Comparison of ENCODE assay signal across 1 cellular context in the genomic region with DNA sequence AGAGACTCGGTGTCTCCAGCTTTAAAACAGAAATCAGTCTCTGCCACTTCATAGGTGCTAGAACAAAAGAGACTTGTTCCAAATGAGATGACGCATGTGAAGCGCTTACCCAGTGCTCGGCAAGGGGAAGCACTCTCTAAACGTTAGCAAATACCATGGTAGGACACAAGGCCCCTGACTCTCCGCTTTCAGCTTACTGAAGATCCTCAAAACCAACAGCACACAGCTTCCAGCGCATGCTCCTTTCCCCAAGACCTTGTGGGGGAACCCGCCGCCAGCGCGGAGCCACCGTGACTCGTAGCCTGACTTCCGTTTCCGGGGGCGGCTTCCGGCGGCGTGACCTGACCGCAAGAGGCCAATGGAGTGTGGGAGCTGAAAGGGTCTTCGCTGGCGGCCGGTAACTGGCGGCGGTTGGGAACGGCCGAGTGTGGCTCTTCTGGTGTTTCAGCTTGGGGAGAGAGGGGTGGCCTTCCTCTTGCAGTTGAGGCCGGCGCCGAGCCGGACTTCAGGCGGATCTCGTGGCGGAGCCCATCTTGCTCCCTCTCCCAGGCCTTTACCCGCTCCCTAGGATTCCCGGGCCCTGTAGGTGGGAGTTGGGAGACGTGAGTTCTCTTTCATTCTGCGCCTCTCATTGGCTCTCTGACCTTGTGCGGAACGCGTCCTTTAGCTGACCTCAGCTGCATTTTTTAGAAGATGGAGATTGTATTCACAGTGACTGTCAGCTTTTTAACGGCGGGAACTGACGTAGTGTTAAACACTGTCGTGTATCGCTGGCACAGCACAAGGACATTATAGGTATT.
TF ChIP-seq lines count a peak whose summit lies in the region.

A gene with protein sequence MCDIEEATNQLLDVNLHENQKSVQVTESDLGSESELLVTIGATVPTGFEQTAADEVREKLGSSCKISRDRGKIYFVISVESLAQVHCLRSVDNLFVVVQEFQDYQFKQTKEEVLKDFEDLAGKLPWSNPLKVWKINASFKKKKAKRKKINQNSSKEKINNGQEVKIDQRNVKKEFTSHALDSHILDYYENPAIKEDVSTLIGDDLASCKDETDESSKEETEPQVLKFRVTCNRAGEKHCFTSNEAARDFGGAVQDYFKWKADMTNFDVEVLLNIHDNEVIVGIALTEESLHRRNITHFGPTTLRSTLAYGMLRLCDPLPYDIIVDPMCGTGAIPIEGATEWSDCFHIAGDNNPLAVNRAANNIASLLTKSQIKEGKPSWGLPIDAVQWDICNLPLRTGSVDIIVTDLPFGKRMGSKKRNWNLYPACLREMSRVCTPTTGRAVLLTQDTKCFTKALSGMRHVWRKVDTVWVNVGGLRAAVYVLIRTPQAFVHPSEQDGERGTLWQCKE (plus strand): TSS at position 324 of the 800 bp plus-strand sequence. CDS start 2,015 bp downstream, outside the sequence.

TF ChIP-seq in K562, 482 proteins besides CTCF, POLR2A, EP300 and RAD21 (continued from another document and continues in another):
- TF ChIP-seq RAD51 (IDR thresholded peaks at IDR 0.05; ENCODE audit: borderline replicate concordance, low read depth) (peak; percentile 59; the same call in 1 of the 2 replicates), LARP7 (IDR thresholded peaks at IDR 0.05) (peak; percentile 45; the same call in 1 of the 2 replicates), CBX1 (IDR thresholded peaks at IDR 0.05; ENCODE audit: low read depth) (peak; percentile 85), GTF2F1 (IDR thresholded peaks at IDR 0.05; ENCODE audit: low read depth, low read length) (peak; percentile 87; the same call in 1 of the 2 replicates), CBFB (CRISPR knock-in tag; IDR thresholded peaks at IDR 0.05) (peak; percentile 99), ZNF143 (CRISPR knock-in tag; IDR thresholded peaks at IDR 0.05) (no peak), SMAD2 (IDR thresholded peaks at IDR 0.05; ENCODE audit: low read depth, low read length) (no peak), RFX5 (IDR thresholded peaks at IDR 0.05; ENCODE audit: low read depth, low read length) (no peak), YY1 (IDR thresholded peaks at IDR 0.05; ENCODE audit: borderline replicate concordance in 1 of 3, control insufficient read depth in 1 of 3, extremely low read depth in 1 of 3, insufficient read depth in 3 of 3, insufficient read length in 1 of 3, insufficient replicate concordance in 2 of 3, low read depth in 1 of 3, low read length in 2 of 3) (peak in 2 of 3 experiments; percentile 86 to 88), TBL1XR1 (IDR thresholded peaks at IDR 0.05; ENCODE audit: low read length in 2 of 2) (no peak; a peak in 1 of 4 replicates), SMAD1 (IDR thresholded peaks at IDR 0.05; ENCODE audit: low read depth, low read length, partially characterized antibody) (peak; percentile 73), PYGO2 (tag; IDR thresholded peaks at IDR 0.05) (no peak), CREM (IDR thresholded peaks at IDR 0.05; ENCODE audit: low read depth) (peak; percentile 83), PCBP1 (IDR thresholded peaks at IDR 0.05; ENCODE audit: low read depth, low read length, poor library complexity, severe bottlenecking) (peak; percentile 85), ELF4 (CRISPR knock-in tag; IDR thresholded peaks at IDR 0.05) (peak; percentile 79), XRCC3 (IDR thresholded peaks at IDR 0.05) (no peak), GATA2 (CRISPR knock-in tag; IDR thresholded peaks at IDR 0.05) (no peak), CREB1 (IDR thresholded peaks at IDR 0.05) (peak; percentile 74), CREB1 (CRISPR knock-in tag; IDR thresholded peaks at IDR 0.05) (peak; percentile 70; the same call in 1 of the 2 replicates), TOE1 (IDR thresholded peaks at IDR 0.05; ENCODE audit: borderline replicate concordance) (peak; percentile 82; the same call in 1 of the 2 replicates), TOE1 (CRISPR knock-in tag; IDR thresholded peaks at IDR 0.05; ENCODE audit: borderline replicate concordance, low read depth) (no peak), ZNF586 (CRISPR knock-in tag; conservative IDR thresholded peaks at IDR 0.05) (no peak), FOXM1 (IDR thresholded peaks at IDR 0.05; ENCODE audit: low read depth) (no peak; the same call in none of the 2 replicates), FOXM1 (CRISPR knock-in tag; IDR thresholded peaks at IDR 0.05; ENCODE audit: low read depth) (peak; percentile 53; the same call in 1 of the 2 replicates), ZKSCAN1 (IDR thresholded peaks at IDR 0.05; ENCODE audit: low read depth, low read length) (peak; percentile 48; the same call in 1 of the 2 replicates), PHF21A (IDR thresholded peaks at IDR 0.05; ENCODE audit: borderline replicate concordance, low read depth) (0 out of 2 replicates have a peak, but pooled peaks have one; percentile 30), ARNT (IDR thresholded peaks at IDR 0.05) (peak; percentile 23 to 50; a peak in 1 of 4 replicates), CBX2 (IDR thresholded peaks at IDR 0.05; ENCODE audit: insufficient read depth, low read length, poor library complexity, severe bottlenecking) (no peak), ZNF764 (CRISPR knock-in tag; IDR thresholded peaks at IDR 0.05; ENCODE audit: low read depth) (no peak)
- TF ChIP-seq, protein P1, sequence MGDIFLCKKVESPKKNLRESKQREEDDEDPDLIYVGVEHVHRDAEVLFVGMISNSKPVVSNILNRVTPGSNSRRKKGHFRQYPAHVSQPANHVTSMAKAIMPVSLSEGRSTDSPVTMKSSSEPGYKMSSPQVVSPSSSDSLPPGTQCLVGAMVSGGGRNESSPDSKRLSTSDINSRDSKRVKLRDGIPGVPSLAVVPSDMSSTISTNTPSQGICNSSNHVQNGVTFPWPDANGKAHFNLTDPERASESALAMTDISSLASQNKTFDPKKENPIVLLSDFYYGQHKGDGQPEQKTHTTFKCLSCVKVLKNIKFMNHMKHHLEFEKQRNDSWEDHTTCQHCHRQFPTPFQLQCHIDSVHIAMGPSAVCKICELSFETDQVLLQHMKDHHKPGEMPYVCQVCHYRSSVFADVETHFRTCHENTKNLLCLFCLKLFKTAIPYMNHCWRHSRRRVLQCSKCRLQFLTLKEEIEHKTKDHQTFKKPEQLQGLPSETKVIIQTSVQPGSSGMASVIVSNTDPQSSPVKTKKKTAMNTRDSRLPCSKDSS (IDR thresholded peaks at IDR 0.05; ENCODE audit: low read depth, partially characterized antibody): no peak
- TF ChIP-seq, protein P2, sequence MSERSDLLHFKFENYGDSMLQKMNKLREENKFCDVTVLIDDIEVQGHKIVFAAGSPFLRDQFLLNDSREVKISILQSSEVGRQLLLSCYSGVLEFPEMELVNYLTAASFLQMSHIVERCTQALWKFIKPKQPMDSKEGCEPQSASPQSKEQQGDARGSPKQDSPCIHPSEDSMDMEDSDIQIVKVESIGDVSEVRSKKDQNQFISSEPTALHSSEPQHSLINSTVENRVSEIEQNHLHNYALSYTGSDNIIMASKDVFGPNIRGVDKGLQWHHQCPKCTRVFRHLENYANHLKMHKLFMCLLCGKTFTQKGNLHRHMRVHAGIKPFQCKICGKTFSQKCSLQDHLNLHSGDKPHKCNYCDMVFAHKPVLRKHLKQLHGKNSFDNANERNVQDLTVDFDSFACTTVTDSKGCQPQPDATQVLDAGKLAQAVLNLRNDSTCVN (CRISPR knock-in tag; IDR thresholded peaks at IDR 0.05): peak; percentile 70; the same call in 1 of the 2 replicates
- TF ChIP-seq, protein P3, sequence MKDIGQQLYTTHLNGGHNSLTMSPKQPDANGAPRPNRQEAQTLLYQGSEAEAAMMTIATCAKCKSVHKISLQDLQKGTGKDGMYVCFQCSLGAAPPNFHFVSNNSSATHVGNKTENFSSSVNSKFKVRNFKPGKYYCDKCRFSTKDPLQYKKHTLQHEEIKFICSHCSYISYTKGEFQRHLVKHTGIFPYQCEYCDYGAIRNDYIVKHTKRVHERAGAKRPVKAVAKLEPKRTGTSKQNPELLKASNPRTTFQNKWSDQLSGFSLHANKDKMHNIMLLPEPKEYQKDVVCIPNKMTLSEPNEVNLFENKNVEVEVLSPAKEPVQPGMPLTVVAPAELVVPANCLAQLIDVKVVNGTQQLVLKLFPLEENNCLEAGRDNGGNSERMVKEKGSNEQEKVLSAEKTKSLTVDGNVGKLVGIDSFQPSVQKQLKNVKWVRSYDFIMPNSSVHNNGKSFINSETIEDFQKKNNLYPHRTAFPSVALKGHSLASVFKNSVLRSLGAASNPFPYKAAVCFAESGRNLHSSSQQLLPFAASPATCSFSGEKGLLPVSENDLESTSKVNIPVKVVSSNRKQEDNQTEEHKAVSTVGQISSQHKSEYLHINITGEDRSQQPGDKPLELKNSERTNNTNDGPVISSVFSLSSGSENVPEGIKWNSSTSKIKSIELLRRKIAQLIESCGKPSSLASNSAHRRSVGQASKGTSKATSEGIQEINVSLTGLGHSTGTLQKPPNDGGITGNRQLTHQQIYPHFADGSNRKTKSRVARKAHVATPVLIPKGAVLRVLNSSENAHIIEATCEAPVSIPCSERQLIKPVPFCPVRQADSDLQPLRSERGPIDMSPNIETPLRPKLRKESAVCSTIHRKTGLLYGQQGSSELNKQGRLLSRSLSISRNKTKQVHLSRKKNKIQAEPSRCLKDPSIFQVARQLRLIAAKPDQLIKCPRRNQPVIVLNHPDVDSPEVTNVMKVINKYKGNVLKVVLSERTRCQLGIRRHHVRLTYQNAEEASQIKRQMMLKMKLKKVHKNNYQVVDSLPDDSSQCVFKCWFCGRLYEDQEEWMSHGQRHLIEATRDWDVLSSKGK (CRISPR knock-in tag; IDR thresholded peaks at IDR 0.05): no peak
- TF ChIP-seq, protein P4, sequence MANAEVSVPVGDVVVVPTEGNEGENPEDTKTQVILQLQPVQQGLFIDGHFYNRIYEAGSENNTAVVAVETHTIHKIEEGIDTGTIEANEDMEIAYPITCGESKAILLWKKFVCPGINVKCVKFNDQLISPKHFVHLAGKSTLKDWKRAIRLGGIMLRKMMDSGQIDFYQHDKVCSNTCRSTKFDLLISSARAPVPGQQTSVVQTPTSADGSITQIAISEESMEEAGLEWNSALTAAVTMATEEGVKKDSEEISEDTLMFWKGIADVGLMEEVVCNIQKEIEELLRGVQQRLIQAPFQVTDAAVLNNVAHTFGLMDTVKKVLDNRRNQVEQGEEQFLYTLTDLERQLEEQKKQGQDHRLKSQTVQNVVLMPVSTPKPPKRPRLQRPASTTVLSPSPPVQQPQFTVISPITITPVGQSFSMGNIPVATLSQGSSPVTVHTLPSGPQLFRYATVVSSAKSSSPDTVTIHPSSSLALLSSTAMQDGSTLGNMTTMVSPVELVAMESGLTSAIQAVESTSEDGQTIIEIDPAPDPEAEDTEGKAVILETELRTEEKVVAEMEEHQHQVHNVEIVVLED (CRISPR knock-in tag; IDR thresholded peaks at IDR 0.05): peak; percentile 72
- TF ChIP-seq, protein P5, sequence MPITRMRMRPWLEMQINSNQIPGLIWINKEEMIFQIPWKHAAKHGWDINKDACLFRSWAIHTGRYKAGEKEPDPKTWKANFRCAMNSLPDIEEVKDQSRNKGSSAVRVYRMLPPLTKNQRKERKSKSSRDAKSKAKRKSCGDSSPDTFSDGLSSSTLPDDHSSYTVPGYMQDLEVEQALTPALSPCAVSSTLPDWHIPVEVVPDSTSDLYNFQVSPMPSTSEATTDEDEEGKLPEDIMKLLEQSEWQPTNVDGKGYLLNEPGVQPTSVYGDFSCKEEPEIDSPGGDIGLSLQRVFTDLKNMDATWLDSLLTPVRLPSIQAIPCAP (CRISPR knock-in tag; IDR thresholded peaks at IDR 0.05; ENCODE audit: borderline replicate concordance): 0 out of 2 replicates have a peak, but pooled peaks have one; percentile 76
- TF ChIP-seq, protein P6, sequence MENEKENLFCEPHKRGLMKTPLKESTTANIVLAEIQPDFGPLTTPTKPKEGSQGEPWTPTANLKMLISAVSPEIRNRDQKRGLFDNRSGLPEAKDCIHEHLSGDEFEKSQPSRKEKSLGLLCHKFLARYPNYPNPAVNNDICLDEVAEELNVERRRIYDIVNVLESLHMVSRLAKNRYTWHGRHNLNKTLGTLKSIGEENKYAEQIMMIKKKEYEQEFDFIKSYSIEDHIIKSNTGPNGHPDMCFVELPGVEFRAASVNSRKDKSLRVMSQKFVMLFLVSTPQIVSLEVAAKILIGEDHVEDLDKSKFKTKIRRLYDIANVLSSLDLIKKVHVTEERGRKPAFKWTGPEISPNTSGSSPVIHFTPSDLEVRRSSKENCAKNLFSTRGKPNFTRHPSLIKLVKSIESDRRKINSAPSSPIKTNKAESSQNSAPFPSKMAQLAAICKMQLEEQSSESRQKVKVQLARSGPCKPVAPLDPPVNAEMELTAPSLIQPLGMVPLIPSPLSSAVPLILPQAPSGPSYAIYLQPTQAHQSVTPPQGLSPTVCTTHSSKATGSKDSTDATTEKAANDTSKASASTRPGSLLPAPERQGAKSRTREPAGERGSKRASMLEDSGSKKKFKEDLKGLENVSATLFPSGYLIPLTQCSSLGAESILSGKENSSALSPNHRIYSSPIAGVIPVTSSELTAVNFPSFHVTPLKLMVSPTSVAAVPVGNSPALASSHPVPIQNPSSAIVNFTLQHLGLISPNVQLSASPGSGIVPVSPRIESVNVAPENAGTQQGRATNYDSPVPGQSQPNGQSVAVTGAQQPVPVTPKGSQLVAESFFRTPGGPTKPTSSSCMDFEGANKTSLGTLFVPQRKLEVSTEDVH (IDR thresholded peaks at IDR 0.05; ENCODE audit: low read depth, partially characterized antibody): peak; percentile 89
- TF ChIP-seq, protein P7, sequence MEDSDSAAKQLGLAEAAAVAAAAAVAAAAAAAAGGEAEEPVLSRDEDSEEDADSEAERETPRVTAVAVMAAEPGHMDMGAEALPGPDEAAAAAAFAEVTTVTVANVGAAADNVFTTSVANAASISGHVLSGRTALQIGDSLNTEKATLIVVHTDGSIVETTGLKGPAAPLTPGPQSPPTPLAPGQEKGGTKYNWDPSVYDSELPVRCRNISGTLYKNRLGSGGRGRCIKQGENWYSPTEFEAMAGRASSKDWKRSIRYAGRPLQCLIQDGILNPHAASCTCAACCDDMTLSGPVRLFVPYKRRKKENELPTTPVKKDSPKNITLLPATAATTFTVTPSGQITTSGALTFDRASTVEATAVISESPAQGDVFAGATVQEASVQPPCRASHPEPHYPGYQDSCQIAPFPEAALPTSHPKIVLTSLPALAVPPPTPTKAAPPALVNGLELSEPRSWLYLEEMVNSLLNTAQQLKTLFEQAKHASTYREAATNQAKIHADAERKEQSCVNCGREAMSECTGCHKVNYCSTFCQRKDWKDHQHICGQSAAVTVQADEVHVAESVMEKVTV (CRISPR knock-in tag; IDR thresholded peaks at IDR 0.05): no peak; the same call in 1 of the 2 replicates
- TF ChIP-seq, protein P8, sequence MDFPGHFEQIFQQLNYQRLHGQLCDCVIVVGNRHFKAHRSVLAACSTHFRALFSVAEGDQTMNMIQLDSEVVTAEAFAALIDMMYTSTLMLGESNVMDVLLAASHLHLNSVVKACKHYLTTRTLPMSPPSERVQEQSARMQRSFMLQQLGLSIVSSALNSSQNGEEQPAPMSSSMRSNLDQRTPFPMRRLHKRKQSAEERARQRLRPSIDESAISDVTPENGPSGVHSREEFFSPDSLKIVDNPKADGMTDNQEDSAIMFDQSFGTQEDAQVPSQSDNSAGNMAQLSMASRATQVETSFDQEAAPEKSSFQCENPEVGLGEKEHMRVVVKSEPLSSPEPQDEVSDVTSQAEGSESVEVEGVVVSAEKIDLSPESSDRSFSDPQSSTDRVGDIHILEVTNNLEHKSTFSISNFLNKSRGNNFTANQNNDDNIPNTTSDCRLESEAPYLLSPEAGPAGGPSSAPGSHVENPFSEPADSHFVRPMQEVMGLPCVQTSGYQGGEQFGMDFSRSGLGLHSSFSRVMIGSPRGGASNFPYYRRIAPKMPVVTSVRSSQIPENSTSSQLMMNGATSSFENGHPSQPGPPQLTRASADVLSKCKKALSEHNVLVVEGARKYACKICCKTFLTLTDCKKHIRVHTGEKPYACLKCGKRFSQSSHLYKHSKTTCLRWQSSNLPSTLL (IDR thresholded peaks at IDR 0.05): no peak; the same call in 1 of the 2 replicates
